1 cellular context compared by ENCODE assay signal in the genomic region with DNA sequence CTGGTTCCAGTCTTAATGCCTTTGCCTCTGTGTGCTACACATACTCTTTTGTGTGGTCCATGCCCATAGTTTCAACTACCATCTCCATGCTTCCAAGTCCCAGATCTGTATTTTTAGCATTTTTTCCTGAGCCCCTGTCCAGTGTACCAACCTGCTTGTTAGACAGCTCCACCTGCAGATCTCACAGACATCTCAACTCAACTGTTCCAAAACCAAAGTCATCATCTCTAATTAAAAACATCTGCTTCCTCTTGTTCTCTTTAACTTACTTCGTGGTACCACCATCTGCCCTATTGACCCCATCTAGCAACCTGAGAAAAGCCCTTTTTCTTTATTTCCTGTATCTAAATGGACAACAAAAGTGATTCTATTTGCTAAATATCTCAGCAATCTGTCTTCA.
TF ChIP-seq lines count a peak whose summit lies in the region.

No MANE protein-coding gene starts in this region.

TF ChIP-seq in SK-N-SH treated with all-trans-retinoic acid at 6 μM for 48 hours, 23 proteins besides CTCF, POLR2A, EP300 and RAD21 (continued from another document):
- TF ChIP-seq, protein P1, sequence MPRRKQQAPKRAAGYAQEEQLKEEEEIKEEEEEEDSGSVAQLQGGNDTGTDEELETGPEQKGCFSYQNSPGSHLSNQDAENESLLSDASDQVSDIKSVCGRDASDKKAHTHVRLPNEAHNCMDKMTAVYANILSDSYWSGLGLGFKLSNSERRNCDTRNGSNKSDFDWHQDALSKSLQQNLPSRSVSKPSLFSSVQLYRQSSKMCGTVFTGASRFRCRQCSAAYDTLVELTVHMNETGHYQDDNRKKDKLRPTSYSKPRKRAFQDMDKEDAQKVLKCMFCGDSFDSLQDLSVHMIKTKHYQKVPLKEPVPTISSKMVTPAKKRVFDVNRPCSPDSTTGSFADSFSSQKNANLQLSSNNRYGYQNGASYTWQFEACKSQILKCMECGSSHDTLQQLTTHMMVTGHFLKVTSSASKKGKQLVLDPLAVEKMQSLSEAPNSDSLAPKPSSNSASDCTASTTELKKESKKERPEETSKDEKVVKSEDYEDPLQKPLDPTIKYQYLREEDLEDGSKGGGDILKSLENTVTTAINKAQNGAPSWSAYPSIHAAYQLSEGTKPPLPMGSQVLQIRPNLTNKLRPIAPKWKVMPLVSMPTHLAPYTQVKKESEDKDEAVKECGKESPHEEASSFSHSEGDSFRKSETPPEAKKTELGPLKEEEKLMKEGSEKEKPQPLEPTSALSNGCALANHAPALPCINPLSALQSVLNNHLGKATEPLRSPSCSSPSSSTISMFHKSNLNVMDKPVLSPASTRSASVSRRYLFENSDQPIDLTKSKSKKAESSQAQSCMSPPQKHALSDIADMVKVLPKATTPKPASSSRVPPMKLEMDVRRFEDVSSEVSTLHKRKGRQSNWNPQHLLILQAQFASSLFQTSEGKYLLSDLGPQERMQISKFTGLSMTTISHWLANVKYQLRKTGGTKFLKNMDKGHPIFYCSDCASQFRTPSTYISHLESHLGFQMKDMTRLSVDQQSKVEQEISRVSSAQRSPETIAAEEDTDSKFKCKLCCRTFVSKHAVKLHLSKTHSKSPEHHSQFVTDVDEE (CRISPR knock-in tag; IDR thresholded peaks at IDR 0.05): no peak
- no peak for TF ChIP-seq ISL1 (CRISPR knock-in tag; IDR thresholded peaks at IDR 0.05)
